In the genomic region with DNA sequence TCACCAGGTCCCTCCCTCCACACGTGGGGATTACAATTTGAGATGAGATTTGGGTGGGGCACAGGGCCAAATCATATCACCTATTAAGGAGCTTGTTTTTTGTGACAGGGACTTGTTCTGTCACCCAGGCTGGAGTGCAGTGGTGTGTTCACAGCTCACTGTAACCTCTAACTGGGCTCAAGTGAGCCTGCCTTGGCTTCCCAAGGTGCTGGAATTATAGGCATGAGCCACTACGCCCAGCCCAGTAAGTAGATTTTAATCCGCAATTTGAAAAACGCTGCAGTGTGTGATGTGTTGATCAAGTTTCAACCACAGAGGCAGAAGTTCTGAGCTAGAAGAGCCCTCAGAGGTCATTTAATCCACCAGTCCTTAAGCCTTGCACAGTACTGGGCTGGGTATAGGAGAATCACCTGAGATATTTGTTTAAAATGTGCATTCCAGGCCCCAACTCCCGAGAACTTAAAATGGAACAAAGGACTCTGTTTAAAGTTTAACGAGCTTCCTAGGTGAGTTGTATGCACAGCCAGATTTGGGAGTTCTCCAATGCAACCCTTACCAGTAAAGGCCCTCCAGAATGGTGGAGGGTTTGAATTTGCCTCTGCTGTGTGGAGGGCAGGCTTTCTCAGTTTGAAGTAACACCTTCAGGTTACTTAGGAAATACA, we compare ENCODE assay signal across 9 cellular contexts.
"Had no signal": no experiment of that assay in that cellular context is flagged by ENCODE, and none has a peak within 500 bp of the region (broad histone marks: within the 10 kb centered on the region; RNA-seq: fewer than 3 reads in every experiment).

No MANE protein-coding gene starts in this region.

- H3K4me1 Mint-ChIP-seq: nephron had no signal

- H3K4me3 Mint-ChIP-seq: nephron had no signal

- H3K27ac Mint-ChIP-seq: nephron had no signal

- DNase-seq: activated CD4-positive, alpha-beta T cell treated with anti-CD3 and anti-CD28 coated beads, Interleukin-2, amount 50 U/mL, for 1 hour; activated naive CD4-positive, alpha-beta T cell treated with anti-CD3 and anti-CD28 coated beads, Interleukin-2, amount 50 U/mL, for 16 hours; activated T-cell treated with anti-CD3 and anti-CD28 coated beads for 4 hours; amygdala; hippocampal formation; mammary epithelial cell; stimulated activated CD4-positive, alpha-beta T cell treated with anti-CD3 and anti-CD28 coated beads, Interleukin-15, amount 100 ng/mL, for 24 hours; stimulated activated CD4-positive, alpha-beta T cell treated with anti-CD3 and anti-CD28 coated beads, Interleukin-4, amount 100 ng/mL, for 4 hours had no signal

- H3K9me3 Mint-ChIP-seq: nephron had no signal
